In the genomic region with DNA sequence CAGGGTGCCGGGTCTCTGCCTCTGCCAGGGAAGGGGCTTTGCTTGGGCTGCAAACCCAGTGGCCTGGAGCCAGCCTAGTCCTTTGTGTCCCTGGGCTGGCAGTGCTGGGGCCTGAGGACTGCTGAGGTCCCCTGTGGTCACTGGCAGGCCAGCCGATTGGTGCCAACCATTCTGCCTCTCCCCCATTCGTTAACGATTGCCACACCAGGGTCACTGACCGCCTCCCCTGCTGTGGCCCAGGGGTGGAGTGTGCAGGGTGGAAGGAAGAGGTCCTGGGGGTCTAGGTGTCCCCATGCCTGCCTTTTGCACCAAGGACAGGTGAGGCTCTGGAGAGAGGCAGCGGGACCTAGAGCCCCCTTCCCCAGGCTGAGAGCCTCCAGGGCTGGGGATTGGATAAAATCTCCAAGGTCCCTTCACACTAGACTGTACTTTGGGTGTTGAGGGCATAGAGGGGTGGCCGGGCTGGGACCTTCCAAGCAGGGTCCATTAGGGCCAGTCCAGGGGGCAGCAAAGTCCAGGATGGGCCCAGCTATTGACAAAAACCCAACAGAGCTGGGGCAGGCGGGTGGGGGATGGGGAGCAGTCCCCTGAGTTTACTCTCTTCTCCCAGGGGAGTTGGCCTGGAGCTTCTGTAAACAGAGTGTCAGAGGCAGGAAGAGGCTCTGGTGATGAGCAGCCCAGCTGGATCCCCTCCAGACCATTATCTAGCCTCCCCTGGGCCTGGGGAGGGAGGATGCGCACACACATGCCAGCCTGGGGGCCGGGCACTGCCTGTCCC, we compare ENCODE assay signal across 1 cellular context.
TF ChIP-seq lines count a peak whose summit lies in the region.

No MANE protein-coding gene starts in this region.

TF ChIP-seq in HepG2, 621 proteins besides CTCF, POLR2A, EP300 and RAD21 (continues in another document):
- TF ChIP-seq RELA (CRISPR knock-in tag; IDR thresholded peaks at IDR 0.05) (no peak), AHR (CRISPR knock-in tag; IDR thresholded peaks at IDR 0.05) (no peak), ZHX2 (IDR thresholded peaks at IDR 0.05; ENCODE audit: low read depth) (no peak), ZHX2 (CRISPR knock-in tag; IDR thresholded peaks at IDR 0.05; ENCODE audit: borderline replicate concordance) (no peak), KAT2B (IDR thresholded peaks at IDR 0.05; ENCODE audit: borderline replicate concordance, low read depth, low read length) (no peak), ATF1 (CRISPR knock-in tag; IDR thresholded peaks at IDR 0.05) (no peak), ZBTB14 (CRISPR knock-in tag; IDR thresholded peaks at IDR 0.05) (no peak), ZNF564 (CRISPR knock-in tag; IDR thresholded peaks at IDR 0.05) (0 out of 2 replicates have a peak, but pooled peaks have one; percentile 54), ZNF264 (CRISPR knock-in tag; IDR thresholded peaks at IDR 0.05) (no peak), MZF1 (CRISPR knock-in tag; IDR thresholded peaks at IDR 0.05; ENCODE audit: borderline replicate concordance) (no peak), ZSCAN12 (CRISPR knock-in tag; IDR thresholded peaks at IDR 0.05) (no peak), SRSF9 (IDR thresholded peaks at IDR 0.05; ENCODE audit: borderline replicate concordance, insufficient read depth, low read depth, low read length, poor library complexity, severe bottlenecking) (no peak), ZNF891 (CRISPR knock-in tag; IDR thresholded peaks at IDR 0.05) (peak; percentile 57; the same call in 1 of the 2 replicates), CEBPG (CRISPR knock-in tag; IDR thresholded peaks at IDR 0.05) (peak; percentile 88), ZNF563 (CRISPR knock-in tag; IDR thresholded peaks at IDR 0.05) (no peak), PCBP2 (optimal IDR thresholded peaks at IDR 0.05; ENCODE audit: low read depth, low read length, poor library complexity, severe bottlenecking) (no peak), SNAPC4 (CRISPR knock-in tag; IDR thresholded peaks at IDR 0.05) (0 out of 2 replicates have a peak, but pooled peaks have one; percentile 1), TFE3 (CRISPR knock-in tag; IDR thresholded peaks at IDR 0.05) (no peak), SALL1 (CRISPR knock-in tag; IDR thresholded peaks at IDR 0.05) (peak; percentile 76), ZBTB20 (CRISPR knock-in tag; IDR thresholded peaks at IDR 0.05; ENCODE audit: borderline replicate concordance, low read depth) (no peak), GTF3A (CRISPR knock-in tag; conservative IDR thresholded peaks at IDR 0.05) (no peak), TRIM24 (CRISPR knock-in tag; IDR thresholded peaks at IDR 0.05) (no peak), FOSL2 (CRISPR knock-in tag; IDR thresholded peaks at IDR 0.05) (no peak), ZSCAN30 (CRISPR knock-in tag; IDR thresholded peaks at IDR 0.05) (no peak), ZNF570 (CRISPR knock-in tag; IDR thresholded peaks at IDR 0.05; ENCODE audit: borderline replicate concordance) (no peak), ZNF333 (CRISPR knock-in tag; IDR thresholded peaks at IDR 0.05; ENCODE audit: borderline replicate concordance) (no peak), CBX2 (IDR thresholded peaks at IDR 0.05; ENCODE audit: low read depth, low read length) (no peak), CBX2 (CRISPR knock-in tag; IDR thresholded peaks at IDR 0.05; ENCODE audit: low read depth) (no peak), ZNF674 (CRISPR knock-in tag; IDR thresholded peaks at IDR 0.05; ENCODE audit: low read depth) (no peak), DZIP1 (CRISPR knock-in tag; IDR thresholded peaks at IDR 0.05) (no peak), ZFP1 (CRISPR knock-in tag; IDR thresholded peaks at IDR 0.05) (no peak), ZNF510 (CRISPR knock-in tag; IDR thresholded peaks at IDR 0.05; ENCODE audit: low read depth) (0 out of 2 replicates have a peak, but pooled peaks have one; percentile 30), GATA4 (IDR thresholded peaks at IDR 0.05; ENCODE audit: borderline replicate concordance, low read depth) (no peak), ZNF768 (CRISPR knock-in tag; IDR thresholded peaks at IDR 0.05) (no peak; the same call in 1 of the 2 replicates), ZNF101 (CRISPR knock-in tag; IDR thresholded peaks at IDR 0.05; ENCODE audit: borderline replicate concordance, low read depth) (no peak), ZNF501 (CRISPR knock-in tag; IDR thresholded peaks at IDR 0.05) (peak; percentile 81), NR2F6 (IDR thresholded peaks at IDR 0.05) (peak; percentile 78), NR2F6 (CRISPR knock-in tag; IDR thresholded peaks at IDR 0.05) (peak; percentile 35; the same call in 1 of the 2 replicates)
- TF ChIP-seq, protein P1, sequence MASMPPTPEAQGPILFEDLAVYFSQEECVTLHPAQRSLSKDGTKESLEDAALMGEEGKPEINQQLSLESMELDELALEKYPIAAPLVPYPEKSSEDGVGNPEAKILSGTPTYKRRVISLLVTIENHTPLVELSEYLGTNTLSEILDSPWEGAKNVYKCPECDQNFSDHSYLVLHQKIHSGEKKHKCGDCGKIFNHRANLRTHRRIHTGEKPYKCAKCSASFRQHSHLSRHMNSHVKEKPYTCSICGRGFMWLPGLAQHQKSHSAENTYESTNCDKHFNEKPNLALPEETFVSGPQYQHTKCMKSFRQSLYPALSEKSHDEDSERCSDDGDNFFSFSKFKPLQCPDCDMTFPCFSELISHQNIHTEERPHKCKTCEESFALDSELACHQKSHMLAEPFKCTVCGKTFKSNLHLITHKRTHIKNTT (CRISPR knock-in tag; IDR thresholded peaks at IDR 0.05): no peak
- TF ChIP-seq, protein P2, sequence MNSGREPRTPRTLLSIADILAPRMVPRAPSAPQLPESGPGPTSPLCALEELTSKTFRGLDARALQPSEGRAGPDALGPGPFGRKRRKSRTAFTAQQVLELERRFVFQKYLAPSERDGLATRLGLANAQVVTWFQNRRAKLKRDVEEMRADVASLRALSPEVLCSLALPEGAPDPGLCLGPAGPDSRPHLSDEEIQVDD (CRISPR knock-in tag; IDR thresholded peaks at IDR 0.05; ENCODE audit: borderline replicate concordance): no peak
- TF ChIP-seq, protein P3, sequence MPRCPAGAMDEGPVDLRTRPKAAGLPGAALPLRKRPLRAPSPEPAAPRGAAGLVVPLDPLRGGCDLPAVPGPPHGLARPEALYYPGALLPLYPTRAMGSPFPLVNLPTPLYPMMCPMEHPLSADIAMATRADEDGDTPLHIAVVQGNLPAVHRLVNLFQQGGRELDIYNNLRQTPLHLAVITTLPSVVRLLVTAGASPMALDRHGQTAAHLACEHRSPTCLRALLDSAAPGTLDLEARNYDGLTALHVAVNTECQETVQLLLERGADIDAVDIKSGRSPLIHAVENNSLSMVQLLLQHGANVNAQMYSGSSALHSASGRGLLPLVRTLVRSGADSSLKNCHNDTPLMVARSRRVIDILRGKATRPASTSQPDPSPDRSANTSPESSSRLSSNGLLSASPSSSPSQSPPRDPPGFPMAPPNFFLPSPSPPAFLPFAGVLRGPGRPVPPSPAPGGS (CRISPR knock-in tag; IDR thresholded peaks at IDR 0.05): peak; percentile 53; the same call in 1 of the 2 replicates
